Comparison of ENCODE assay signal across 16 cellular contexts in the genomic region with DNA sequence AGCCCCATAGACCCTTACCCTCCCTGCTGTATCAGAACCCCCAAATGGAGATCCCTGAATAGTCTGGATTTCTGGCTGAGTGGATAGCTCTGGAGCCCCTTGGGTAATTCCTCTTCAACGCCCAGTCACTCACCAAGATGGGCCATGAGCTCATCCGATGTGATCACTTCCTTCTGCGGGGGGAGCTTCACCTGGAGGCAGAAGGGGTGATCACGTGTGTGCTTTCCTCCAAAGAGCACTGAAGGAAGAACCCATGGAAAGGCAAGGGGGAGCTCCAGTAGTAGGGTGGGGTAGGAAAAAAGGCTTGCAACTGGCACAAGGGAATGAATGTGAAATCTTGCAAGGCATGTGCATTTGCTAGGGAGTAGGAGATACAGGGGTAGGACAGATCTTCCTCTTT. TPM values are rescaled to one million over a fixed set of nuclear protein-coding genes. Genes with fewer than 3 reads are reported as not detected.
DNase-seq lines count a peak whose midpoint lies in the region; ATAC-seq and TF ChIP-seq lines count a peak whose summit lies in the region.
"Had no signal": no experiment of that assay in that cellular context is flagged by ENCODE, and none has a peak within 500 bp of the region (broad histone marks: within the 10 kb centered on the region; RNA-seq: fewer than 3 reads in every experiment).

No MANE protein-coding gene starts in this region.

- no peak overlapping the region for H3K4me3 ChIP-seq in CD4-positive, alpha-beta memory T cell (ENCODE audit: low read length in 2 of 2)

- no peak for TF ChIP-seq CTCF in CD14-positive monocyte (IDR thresholded peaks at IDR 0.05)

- H3K4me1 ChIP-seq in CD4-positive, alpha-beta memory T cell (ENCODE audit: insufficient read depth, low read length): peaks cover 56% of the 10 kb centered on the region
- H3K4me1 ChIP-seq: BE2C had no signal

- H3K4me1 Mint-ChIP-seq in CD14-positive monocyte: peaks cover 74% of the 10 kb centered on the region
- peaks cover 36 to 67% (median 47%) of the 10 kb centered on the region in 4 donors for H3K4me1 Mint-ChIP-seq in CD4-positive, alpha-beta memory T cell

- intact Hi-C loops in CD14-positive monocyte (cut with micrococcal nuclease): loop anchor here in 1 of 2 donors (10.0 kb wide), 1 partner anchor 163 kb away; a partner anchor contains a TSS
- intact Hi-C loops in CD4-positive, alpha-beta memory T cell (cut with micrococcal nuclease): no loop called here

- H3K27ac ChIP-seq in CD4-positive, alpha-beta memory T cell (ENCODE audit: low read depth, low read length): no peak overlapping the region

- peaks cover 0 to 3% (median 2%) of the 10 kb centered on the region in 3 donors for H3K27me3 Mint-ChIP-seq in CD14-positive monocyte (ENCODE audit: low read depth in 3 of 3)
- no peaks in the 10 kb centered on the region for H3K27me3 Mint-ChIP-seq in CD4-positive, alpha-beta memory T cell

- peaks cover 40 to 51% of the 10 kb centered on the region in 2 donors for H3K36me3 Mint-ChIP-seq in CD14-positive monocyte
- H3K36me3 Mint-ChIP-seq in CD4-positive, alpha-beta memory T cell: peaks cover 27 to 61% of the 10 kb centered on the region in 2 donors

- H3K9me3 ChIP-seq in CD4-positive, alpha-beta memory T cell (ENCODE audit: control insufficient read depth in 1 of 2, low read length in 2 of 2): no peaks in the 10 kb centered on the region
- H3K9me3 ChIP-seq: BE2C had no signal

- POLR2A ChIA-PET in CD4-positive, alpha-beta memory T cell (lab: Charles Lee; ENCODE audit: partially characterized antibody): interaction anchor here (0.6 to 1.4 kb wide), 4 partner anchors 26 to 234 kb away, joined by 3 read pairs; a partner anchor contains a TSS

- H3K27ac Mint-ChIP-seq in CD14-positive monocyte: peak overlapping the region; percentile 88 to 94 (median 91)
- H3K27ac Mint-ChIP-seq in CD4-positive, alpha-beta memory T cell: peak overlapping the region in 5 of 7 donors; percentile 71 to 96 (median 88)

- ATAC-seq in HG02571 (IDR thresholded peaks at IDR 0.05; ENCODE audit: unreplicated experiment): no peak

- H3K4me3 Mint-ChIP-seq in CD14-positive monocyte: peak overlapping the region; percentile 26 to 64
- peak overlapping the region in 6 of 8 donors; percentile 19 to 89 (median 66) for H3K4me3 Mint-ChIP-seq in CD4-positive, alpha-beta memory T cell

- DNase-seq in CD14-positive monocyte (ENCODE audit: low spot score): peak; percentile 59
- DNase-seq in CD4-positive, alpha-beta memory T cell: no peak
- DNase-seq in NOMO-1 treated with dmso at 0.1 percent for 144 hours (lab: John Stamatoyannopoulos, UW; ENCODE audit: unreplicated experiment): peak; percentile 17
- peak; percentile 81 for DNase-seq in glomerular visceral epithelial cell (ENCODE audit: extremely low spot score)
- DNase-seq in NCI-H1092 treated with DMSO at 0.1 percent for 48 hours (lab: John Stamatoyannopoulos, UW): no peak
- no peak for DNase-seq in HCEC 1CT
- DNase-seq: activated CD4-positive, alpha-beta T cell treated with anti-CD3 and anti-CD28 coated beads, Interleukin-2, amount 50 U/mL, for 4 hours; activated T-cell treated with anti-CD3 and anti-CD28 coated beads, Interleukin-2, amount 50 U/mL, for 1 hour; aorta; BE2C; DMS79; glutamatergic neuron; GOT3; RPMI8226 had no signal

- CTCF ChIA-PET in CD4-positive, alpha-beta memory T cell (lab: Charles Lee; ENCODE audit: partially characterized antibody): interaction anchor here (1.1 to 14.9 kb wide), 6 partner anchors 9 to 746 kb away, joined by 3 to 255 read pairs (median 4); a partner anchor contains a TSS

- H3K36me3 ChIP-seq in CD4-positive, alpha-beta memory T cell (ENCODE audit: insufficient read depth, low read length): peaks cover 37% of the 10 kb centered on the region
- H3K36me3 ChIP-seq: BE2C had no signal

- H3K27me3 ChIP-seq in CD4-positive, alpha-beta memory T cell (ENCODE audit: insufficient read depth, low read length): no peaks in the 10 kb centered on the region
- H3K27me3 ChIP-seq: BE2C had no signal

- peaks cover 0 to 3% (median 0%) of the 10 kb centered on the region in 7 donors for H3K9me3 Mint-ChIP-seq in CD14-positive monocyte
- H3K9me3 Mint-ChIP-seq in CD4-positive, alpha-beta memory T cell: no peaks in the 10 kb centered on the region

RNA-seq across cellular contexts. Expression of a gene that starts 5.1 kb away (rescaled TPM):
- polyA plus RNA-seq in CD14-positive monocyte: 10 to 100 TPM; 11.5 to 13.2 TPM
- total RNA-seq in CD4-positive, alpha-beta memory T cell: 10 to 100 TPM; 31.4 to 32.1 TPM
- polyA plus RNA-seq in CD4-positive, alpha-beta memory T cell: 10 to 100 TPM in 1 of 2 donors, 1 to 10 TPM in 1; 6.5 to 17.6 TPM

RNA-seq across cellular contexts. Expression of a gene that starts 6.7 kb away (rescaled TPM):
- 10 to 100 TPM; 22.6 to 22.8 TPM for polyA plus RNA-seq in CD14-positive monocyte
- 10 to 100 TPM; 35.0 to 38.9 TPM for total RNA-seq in CD4-positive, alpha-beta memory T cell
- 10 to 100 TPM; 52.6 to 59.0 TPM for polyA plus RNA-seq in CD4-positive, alpha-beta memory T cell

RNA-seq across cellular contexts. Expression of a gene that starts 19.5 kb away (rescaled TPM):
- 1 to 10 TPM in 1 of 2 donors, under 1 TPM in 1; 0.28 to 1.4 TPM for polyA plus RNA-seq in CD14-positive monocyte
- under 1 TPM in 1 of 2 experiments, not detected in 1; 0.17 TPM for total RNA-seq in CD4-positive, alpha-beta memory T cell
- polyA plus RNA-seq in CD4-positive, alpha-beta memory T cell: under 1 TPM; 0.23 to 0.33 TPM
- total RNA-seq: aorta had no signal
- polyA plus RNA-seq: neural cell had no signal

RNA-seq across cellular contexts. Expression of a gene that starts 27.0 kb away (rescaled TPM):
- polyA plus RNA-seq in CD14-positive monocyte: 100 to 1,000 TPM; 200 to 224 TPM
- 100 to 1,000 TPM; 145 to 149 TPM for total RNA-seq in CD4-positive, alpha-beta memory T cell
- 100 to 1,000 TPM; 184 to 206 TPM for polyA plus RNA-seq in CD4-positive, alpha-beta memory T cell

RNA-seq across cellular contexts. Expression of a gene that starts 34.8 kb away (rescaled TPM):
- polyA plus RNA-seq in CD14-positive monocyte: not detected
- total RNA-seq in CD4-positive, alpha-beta memory T cell: 1 to 10 TPM; 4.6 to 8.3 TPM
- polyA plus RNA-seq in CD4-positive, alpha-beta memory T cell: not detected

Comparison
In these comparisons a context has a peak if more than half of its experiments do, and no peak if none do; other contexts are left out.
1. DNase-seq: peak in CD14-positive monocyte (single experiment), NOMO-1 treated with dmso at 0.1 percent for 144 hours (single experiment) and glomerular visceral epithelial cell (single experiment); none in CD4-positive, alpha-beta memory T cell (0 of 5), NCI-H1092 treated with DMSO at 0.1 percent for 48 hours (single experiment) and HCEC 1CT (single experiment).